1 cellular context compared by ENCODE assay signal in genomic region chr12:8697476-8698131, GRCh38.
TF ChIP-seq lines count a peak whose summit lies in the region.

TSS of gene RIMKLB (plus strand) at chr12:8697991. CDS start at chr12:8713867, 15,876 bp downstream.

TF ChIP-seq in HEK293, 187 proteins besides CTCF, POLR2A, EP300 and RAD21 (continued from another document):
- TF ChIP-seq ZNF280C (tag by site-specific recombination; IDR thresholded peaks at IDR 0.05) (no peak), ZNF140 (tag by site-specific recombination; IDR thresholded peaks at IDR 0.05) (no peak), ZBTB21 (tag by site-specific recombination; IDR thresholded peaks at IDR 0.05) (0 out of 2 replicates have a peak, but pooled peaks have one; percentile 38), ZNF133 (tag by site-specific recombination; IDR thresholded peaks at IDR 0.05) (no peak), ZNF335 (tag by site-specific recombination; conservative IDR thresholded peaks at IDR 0.05) (peak; percentile 89), ZNF2 (tag by site-specific recombination; IDR thresholded peaks at IDR 0.05) (peak; percentile 6), HOXD13 (CRISPR knock-in tag; IDR thresholded peaks at IDR 0.05; ENCODE audit: borderline replicate concordance) (no peak), ZNF704 (tag by site-specific recombination; IDR thresholded peaks at IDR 0.05) (no peak), ZNF366 (tag by site-specific recombination; conservative IDR thresholded peaks at IDR 0.05) (no peak; the same call in 1 of the 2 replicates), ZNF776 (tag by site-specific recombination; IDR thresholded peaks at IDR 0.05; ENCODE audit: borderline replicate concordance) (no peak), ZNF660 (tag by site-specific recombination; IDR thresholded peaks at IDR 0.05) (peak; percentile 9; the same call in 1 of the 2 replicates), ZNF514 (tag by site-specific recombination; IDR thresholded peaks at IDR 0.05) (no peak), PRDM10 (tag by site-specific recombination; IDR thresholded peaks at IDR 0.05) (peak; percentile 88), ZNF155 (tag by site-specific recombination; IDR thresholded peaks at IDR 0.05) (no peak), ZNF184 (tag by site-specific recombination; IDR thresholded peaks at IDR 0.05) (no peak), ZNF488 (tag by site-specific recombination; IDR thresholded peaks at IDR 0.05) (no peak), ZNF354C (tag by site-specific recombination; IDR thresholded peaks at IDR 0.05; ENCODE audit: borderline replicate concordance, low read depth) (no peak), SP3 (tag by site-specific recombination; IDR thresholded peaks at IDR 0.05) (peak; percentile 57), SP2 (tag by site-specific recombination; IDR thresholded peaks at IDR 0.05) (peak; percentile 35), ZBTB48 (tag by site-specific recombination; IDR thresholded peaks at IDR 0.05) (peak; percentile 61), ZNF561 (tag by site-specific recombination; IDR thresholded peaks at IDR 0.05; ENCODE audit: borderline replicate concordance) (0 out of 2 replicates have a peak, but pooled peaks have one; percentile 33), ZNF449 (tag by site-specific recombination; IDR thresholded peaks at IDR 0.05) (no peak), ZNF600 (tag by site-specific recombination; IDR thresholded peaks at IDR 0.05) (peak; percentile 80), ZBTB17 (tag by site-specific recombination; IDR thresholded peaks at IDR 0.05) (peak; percentile 72), BCL6B (tag by site-specific recombination; IDR thresholded peaks at IDR 0.05) (no peak), ZBTB49 (tag by site-specific recombination; IDR thresholded peaks at IDR 0.05; ENCODE audit: low read depth) (no peak), PBX3 (CRISPR knock-in tag; IDR thresholded peaks at IDR 0.05) (no peak; the same call in 1 of the 2 replicates), GLI2 (tag by site-specific recombination; IDR thresholded peaks at IDR 0.05; ENCODE audit: borderline replicate concordance, low read depth) (no peak), KLF16 (tag by site-specific recombination; IDR thresholded peaks at IDR 0.05) (peak; percentile 89), ZNF266 (tag by site-specific recombination; IDR thresholded peaks at IDR 0.05; ENCODE audit: low read depth) (no peak), ZNF521 (tag by site-specific recombination; IDR thresholded peaks at IDR 0.05) (no peak), ZNF626 (tag by site-specific recombination; IDR thresholded peaks at IDR 0.05) (no peak), ZBTB8A (tag by site-specific recombination; IDR thresholded peaks at IDR 0.05) (peak; percentile 87), ZEB2 (tag by site-specific recombination; IDR thresholded peaks at IDR 0.05) (peak; percentile 61), ZSCAN30 (tag by site-specific recombination; IDR thresholded peaks at IDR 0.05) (peak; percentile 61; the same call in 1 of the 2 replicates)
